ENCODE assay signal across 8 cellular contexts in the genomic region with DNA sequence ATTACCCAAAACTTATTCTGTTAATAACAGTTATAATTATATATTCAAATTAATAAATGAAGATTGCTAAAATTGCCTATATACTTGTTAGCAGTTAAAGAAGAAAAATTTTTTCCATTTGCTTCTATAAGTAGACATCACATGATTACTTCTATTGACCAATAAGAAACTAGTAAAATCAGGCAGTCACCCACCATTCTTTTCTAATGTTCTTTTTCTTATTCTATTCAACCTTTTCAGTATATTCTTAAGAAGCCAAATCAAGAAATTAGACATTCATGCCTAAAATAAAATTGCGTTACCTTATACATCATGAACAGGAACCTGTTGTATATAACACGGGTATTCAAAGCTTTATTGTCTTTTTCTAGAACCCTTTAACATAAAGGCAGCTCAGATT.
DNase-seq lines count a peak whose midpoint lies in the region; ATAC-seq and TF ChIP-seq lines count a peak whose summit lies in the region.

No MANE protein-coding gene starts in this region.

- no peaks in the 10 kb centered on the region for H3K27me3 Mint-ChIP-seq in chondrocyte (ENCODE audit: low read depth)
- H3K27me3 Mint-ChIP-seq in natural killer cell (ENCODE audit: low read depth in 2 of 2), result no peaks in the 10 kb centered on the region

- H3K4me1 Mint-ChIP-seq in chondrocyte (ENCODE audit: low read depth), result peaks cover 75% of the 10 kb centered on the region
- peaks cover 43 to 49% of the 10 kb centered on the region in 2 donors for H3K4me1 Mint-ChIP-seq in natural killer cell

- no peaks in the 10 kb centered on the region for H3K36me3 Mint-ChIP-seq in chondrocyte (ENCODE audit: low read depth)
- H3K36me3 Mint-ChIP-seq in natural killer cell, result no peaks in the 10 kb centered on the region

- no peak for TF ChIP-seq CTCF in AG04450 (IDR thresholded peaks at IDR 0.05; ENCODE audit: low read depth, low read length)
- no peak for TF ChIP-seq CTCF in chondrocyte (IDR thresholded peaks at IDR 0.05)
- no peak for TF ChIP-seq CTCF in natural killer cell (IDR thresholded peaks at IDR 0.05)
- no peak for TF ChIP-seq CTCF in WERI-Rb-1 (IDR thresholded peaks at IDR 0.05; ENCODE audit: low read depth, low read length)

- H3K4me3 ChIP-seq in AG04450 (ENCODE audit: low read depth, low read length), result peak overlapping the region; percentile 62
- peak overlapping the region; percentile 5; the same call in 1 of the 2 replicates for H3K4me3 ChIP-seq in HUES64 (ENCODE audit: low read length)
- no peak overlapping the region for H3K4me3 ChIP-seq in WERI-Rb-1 (ENCODE audit: low read depth, low read length)

- H3K9me3 Mint-ChIP-seq in chondrocyte (ENCODE audit: low read depth), result no peaks in the 10 kb centered on the region
- H3K9me3 Mint-ChIP-seq in natural killer cell, result no peaks in the 10 kb centered on the region

- CTCF ChIA-PET in AG04450 (lab: Charles Lee), result no interaction called here

- intact Hi-C loops in natural killer cell (cut with micrococcal nuclease), result loop anchor here (10.0 kb wide), 1 partner anchor 776 kb away; a partner anchor contains a TSS

- WGBS in HUES64, result 90% methylated on average over 2 of the region's 2 CpGs

- H3K27ac Mint-ChIP-seq in chondrocyte (ENCODE audit: unreplicated experiment) (peak overlapping the region; percentile 89), natural killer cell (peak overlapping the region; percentile 88 to 90)

- H3K36me3 ChIP-seq in HUES64 (ENCODE audit: insufficient read depth, low read length), result peaks cover 40% of the 10 kb centered on the region
- no peaks in the 10 kb centered on the region for H3K36me3 ChIP-seq in WERI-Rb-1

- H3K4me1 ChIP-seq in HUES64 (ENCODE audit: insufficient read depth, low read length), result peaks cover 28% of the 10 kb centered on the region

- H3K27me3 ChIP-seq in AG04450 (ENCODE audit: control insufficient read depth, insufficient read depth, low read length), result no peaks in the 10 kb centered on the region
- H3K27me3 ChIP-seq in HUES64 (ENCODE audit: insufficient read depth, low read length), result no peaks in the 10 kb centered on the region
- peaks cover 10% of the 10 kb centered on the region for H3K27me3 ChIP-seq in WERI-Rb-1 (ENCODE audit: insufficient read depth, low read depth, severe bottlenecking)

- no peak overlapping the region for H3K9ac ChIP-seq in HUES64 (ENCODE audit: low read depth, low read length)

- H3K4me3 Mint-ChIP-seq in chondrocyte (ENCODE audit: unreplicated experiment), result peak overlapping the region; percentile 77
- H3K4me3 Mint-ChIP-seq in natural killer cell, result peak overlapping the region; percentile 91

- no peak for ATAC-seq in natural killer cell
- no peak for ATAC-seq in HG03045 (IDR thresholded peaks at IDR 0.05; ENCODE audit: unreplicated experiment)

- POLR2A ChIA-PET in AG04450 (lab: Yijun Ruan, JAX), result interaction anchor here (3.4 kb wide), 1 partner anchor 39 kb away, joined by 36 read pairs; no protein-coding TSS in a partner anchor

- H3K27ac ChIP-seq in AG04450 (ENCODE audit: low read depth, low read length) (no peak overlapping the region), HUES64 (ENCODE audit: low read depth, low read length) (no peak overlapping the region), WERI-Rb-1 (no peak overlapping the region)

- DNase-seq in AG04450 (ENCODE audit: low read depth, low spot score) (no peak), chondrocyte (ENCODE audit: low spot score) (no peak), natural killer cell (no peak), superior temporal gyrus (ENCODE audit: extremely low spot score) (no peak), WERI-Rb-1 (no peak)
- DNase-seq in central memory CD4-positive, alpha-beta T cell, result no peak

- no peaks in the 10 kb centered on the region for H3K9me3 ChIP-seq in AG04450 (ENCODE audit: control insufficient read depth, insufficient read depth, low read length)
- no peaks in the 10 kb centered on the region for H3K9me3 ChIP-seq in HUES64 (ENCODE audit: insufficient read depth, low read depth, low read length)
- no peaks in the 10 kb centered on the region for H3K9me3 ChIP-seq in WERI-Rb-1 (ENCODE audit: severe bottlenecking)
